In the genomic region with DNA sequence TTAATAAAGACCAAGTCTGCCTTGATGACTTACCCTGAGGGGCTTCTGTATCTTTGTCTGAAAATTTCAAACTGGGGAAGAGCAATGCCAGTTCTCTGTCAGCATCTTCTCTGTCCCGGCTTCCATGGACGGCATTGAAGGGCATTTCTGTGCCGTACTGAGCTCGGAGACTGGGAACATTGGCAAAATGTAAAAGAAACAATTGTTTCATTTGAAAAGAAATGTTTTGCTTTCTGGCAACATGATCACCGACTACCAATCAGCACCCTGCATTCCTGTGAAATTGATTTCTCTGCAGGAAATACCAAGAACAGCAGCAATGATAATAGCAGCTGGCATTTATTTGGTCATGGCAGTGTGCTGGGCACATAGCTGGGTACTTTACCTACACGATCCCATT, we compare ENCODE assay signal across 31 cellular contexts. TPM values are rescaled to one million over a fixed set of nuclear protein-coding genes. Genes with fewer than 3 reads are reported as not detected.
A peak's percentile ranks its signal among the peaks of the same experiment; 100 is the strongest.
DNase-seq lines count a peak whose midpoint lies in the region; ATAC-seq and TF ChIP-seq lines count a peak whose summit lies in the region.
"Had no signal": no experiment of that assay in that cellular context is flagged by ENCODE, and none has a peak within 500 bp of the region (broad histone marks: within the 10 kb centered on the region; RNA-seq: fewer than 3 reads in every experiment).

No MANE protein-coding gene starts in this region.

- H3K27ac ChIP-seq in layer of hippocampus (ENCODE audit: low read depth, low read length) (peak overlapping the region; percentile 48), substantia nigra (ENCODE audit: low read depth, low read length, poor library complexity, severe bottlenecking) (peak overlapping the region; percentile 69), uterus (no peak overlapping the region)
- H3K27ac ChIP-seq: HL-60, KMS-11, RWPE1 had no signal

- DNase-seq in dermis blood vessel endothelial cell (peak; percentile 23), substantia nigra (lab: John Stamatoyannopoulos, UW) (peak in 13 of 49 donors; percentile 4 to 46 (median 15)), uterus (no peak), SKM-1 treated with dmso at 0.1 percent for 144 hours (lab: John Stamatoyannopoulos, UW; ENCODE audit: unreplicated experiment) (no peak), cardiac septum (ENCODE audit: low spot score) (no peak)
- DNase-seq: CD8-positive, alpha-beta memory T cell; DMS 273 treated with DMSO at 0.1 percent for 48 hours; DMS79; EL; GDM1; GOT3; HFFc6; MM.1S; NCI-H1417; NCI-H1694; NCI-H2081; NCI-H2171; NCI-H226; NCI-H510A; NCI-H69; SHP77 had no signal

- no peaks in the 10 kb centered on the region for H3K4me1 ChIP-seq in uterus
- H3K4me1 ChIP-seq: HAP-1 had no signal

- H3K9me3 ChIP-seq in uterus, result no peaks in the 10 kb centered on the region
- H3K9me3 ChIP-seq: HAP-1 had no signal

- intact Hi-C loops in uterus (cut with DNase I; ENCODE audit: low total_unique reads), result no loop called here
- intact Hi-C loops in cardiac septum (cut with DNase I), result no loop called here

- H3K27me3 ChIP-seq in layer of hippocampus (ENCODE audit: control insufficient read depth, insufficient read depth, low read length) (no peaks in the 10 kb centered on the region), uterus (no peaks in the 10 kb centered on the region)

- no peak overlapping the region for H3K4me3 ChIP-seq in uterus
- H3K4me3 ChIP-seq: GM12878, HAP-1 had no signal

- TF ChIP-seq CTCF in uterus (IDR thresholded peaks at IDR 0.05), result no peak

- TF ChIP-seq POLR2A in uterus (IDR thresholded peaks at IDR 0.05), result no peak

- H3K36me3 ChIP-seq in uterus, result no peaks in the 10 kb centered on the region
- H3K36me3 ChIP-seq: HAP-1 had no signal

- no peak for ATAC-seq in HG03342 (IDR thresholded peaks at IDR 0.05; ENCODE audit: unreplicated experiment)
- ATAC-seq: GM12878 had no signal

RNA-seq across cellular contexts. Expression of gene NME9, which starts 26.2 kb away (rescaled TPM):
- total RNA-seq in dermis blood vessel endothelial cell, result not detected in 2 replicates
- 1 to 10 TPM in 2 of 4 donors, not detected in 2; 1.3 to 5.0 TPM for total RNA-seq in uterus
- not detected for total RNA-seq in cardiac septum
- total RNA-seq: A673; B cell; CD8-positive, alpha-beta memory T cell; GM12878; HFFc6; SK-MEL-5 had no signal

RNA-seq across cellular contexts. Expression of gene MRAS, which starts 44.9 kb away (rescaled TPM):
- total RNA-seq in dermis blood vessel endothelial cell, result 6.8 and 11.5 TPM in 2 replicates
- 10 to 100 TPM; 13.8 to 83.0 (median 46.8) TPM for total RNA-seq in uterus
- 327 TPM for total RNA-seq in cardiac septum

Comparison
In these comparisons a context has a peak if more than half of its experiments do, and no peak if none do; other contexts are left out.
1. H3K27ac ChIP-seq: peak in layer of hippocampus (single experiment) and substantia nigra (single experiment); none in uterus (0 of 2).